8 cellular contexts compared by ENCODE assay signal in the genomic region with DNA sequence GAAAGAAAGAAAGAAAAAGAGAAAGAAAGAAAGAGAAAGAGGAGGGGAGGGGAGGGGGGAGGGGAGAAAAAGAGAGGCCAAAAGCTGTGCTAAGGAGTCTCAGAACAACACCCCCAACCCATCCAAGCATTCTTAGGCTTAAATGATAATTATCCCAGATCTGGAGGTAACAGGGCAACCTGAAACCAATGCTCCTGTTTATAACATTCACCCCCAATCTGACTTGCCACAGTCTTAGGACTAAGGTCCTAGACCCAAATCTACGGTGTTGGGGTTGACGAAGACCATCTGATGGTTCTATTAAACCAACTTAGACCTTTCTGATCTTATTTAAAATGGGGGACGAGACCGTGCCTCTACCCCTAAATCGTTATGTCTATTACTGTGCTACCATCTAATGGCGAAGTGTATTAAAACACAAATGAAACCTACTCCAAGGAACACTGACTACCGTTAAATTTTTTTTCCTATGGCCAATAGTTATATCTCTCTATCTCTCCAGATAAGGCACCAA.
DNase-seq lines count a peak whose midpoint lies in the region; ATAC-seq, FAIRE-seq and TF ChIP-seq lines count a peak whose summit lies in the region.

No MANE protein-coding gene starts in this region.

- H3K9me3 ChIP-seq in HEK293 (ENCODE audit: control insufficient read depth, insufficient read depth, low read depth, low read length) (no peaks in the 10 kb centered on the region), OCI-LY3 (ENCODE audit: insufficient read depth, low read length) (no peaks in the 10 kb centered on the region)

- H3K36me3 ChIP-seq in HEK293 (ENCODE audit: control insufficient read depth in 2 of 2, insufficient read depth in 1 of 2, low read length in 2 of 2): no peaks in the 10 kb centered on the region
- H3K36me3 ChIP-seq in OCI-LY3 (replicated peaks; ENCODE audit: low read depth, low read length): no peaks in the 10 kb centered on the region

- H3K79me2 ChIP-seq in OCI-LY3 (ENCODE audit: low read length): no peaks in the 10 kb centered on the region

- H3K4me1 ChIP-seq in HEK293 (ENCODE audit: control insufficient read depth, insufficient read depth, low read length) (no peaks in the 10 kb centered on the region), OCI-LY3 (ENCODE audit: low read length) (no peaks in the 10 kb centered on the region)

- TF ChIP-seq CTCF in AG09319 (IDR thresholded peaks at IDR 0.05; ENCODE audit: low read depth, low read length) (peak; percentile 36), HEK293 (tag by site-specific recombination; IDR thresholded peaks at IDR 0.05) (peak; percentile 82; the same call in 1 of the 2 replicates), OCI-LY3 (IDR thresholded peaks at IDR 0.05; ENCODE audit: low read depth, low read length) (peak; percentile 58)

- peak overlapping the region; percentile 30 for H3K4me3 ChIP-seq in HEK293 (ENCODE audit: low read depth, low read length)
- H3K4me3 ChIP-seq in OCI-LY3 (ENCODE audit: low read length): peak overlapping the region; percentile 51

- H3K9ac ChIP-seq in OCI-LY3 (ENCODE audit: low read length): no peak overlapping the region

- ATAC-seq in HG03460 (IDR thresholded peaks at IDR 0.05; ENCODE audit: unreplicated experiment): no peak
- ATAC-seq in GM21526 (IDR thresholded peaks at IDR 0.05; ENCODE audit: low FRiP score, unreplicated experiment): no peak

- FAIRE-seq in endometrium (lab: Jason Lieb, UNC): peak; percentile 67

- DNase-seq in AG09319 (ENCODE audit: extremely low read depth, low read depth) (peak; percentile 38), myocyte (ENCODE audit: low read depth) (peak; percentile 79), activated gamma-delta T cell (lab: John Stamatoyannopoulos, UW) (no peak)

- peak overlapping the region; percentile 86; the same call in 1 of the 2 replicates for H2AFZ ChIP-seq in OCI-LY3 (ENCODE audit: low read depth, low read length)

- peaks cover 30% of the 10 kb centered on the region for H3K27me3 ChIP-seq in OCI-LY3 (ENCODE audit: low read depth, low read length)

- CTCF ChIA-PET in HEK293 (lab: Yijun Ruan, JAX): interaction anchor here (0.7 to 2.0 kb wide), 11 partner anchors 8 to 811 kb away, joined by 3 to 7 read pairs (median 4); no protein-coding TSS in a partner anchor

- POLR2A ChIA-PET in HEK293 (lab: Yijun Ruan, JAX): interaction anchor here (2.1 kb wide), 1 partner anchor 118 kb away, joined by 8 read pairs; no protein-coding TSS in a partner anchor

- no peaks in the 10 kb centered on the region for H4K20me1 ChIP-seq in OCI-LY3 (ENCODE audit: insufficient read depth, low read length)

- no peak overlapping the region for H3K27ac ChIP-seq in HEK293 (ENCODE audit: extremely low read depth, low read depth, low read length)
- H3K27ac ChIP-seq in OCI-LY3 (ENCODE audit: low read length): no peak overlapping the region

- H3K4me2 ChIP-seq in OCI-LY3 (ENCODE audit: low read length): peak overlapping the region; percentile 56

TF ChIP-seq in HEK293, 187 proteins besides CTCF, POLR2A, EP300 and RAD21 (continues in another document):
- TF ChIP-seq ZNF670 (tag by site-specific recombination; IDR thresholded peaks at IDR 0.05; ENCODE audit: low read depth) (no peak), ZBTB8A (tag by site-specific recombination; IDR thresholded peaks at IDR 0.05) (no peak), ZNF654 (tag by site-specific recombination; IDR thresholded peaks at IDR 0.05; ENCODE audit: low read depth) (peak; percentile 93), ZFP69B (tag by site-specific recombination; IDR thresholded peaks at IDR 0.05) (0 out of 2 replicates have a peak, but pooled peaks have one; percentile 19), MZF1 (tag by site-specific recombination; IDR thresholded peaks at IDR 0.05; ENCODE audit: borderline replicate concordance) (peak; percentile 29; the same call in 1 of the 2 replicates), KLF1 (tag by site-specific recombination; IDR thresholded peaks at IDR 0.05) (0 out of 2 replicates have a peak, but pooled peaks have one; percentile 11), ZNF521 (tag by site-specific recombination; IDR thresholded peaks at IDR 0.05) (no peak), ZBTB48 (tag by site-specific recombination; IDR thresholded peaks at IDR 0.05) (0 out of 2 replicates have a peak, but pooled peaks have one; percentile 45), ZNF664 (tag by site-specific recombination; IDR thresholded peaks at IDR 0.05) (no peak), ZNF555 (tag by site-specific recombination; conservative IDR thresholded peaks at IDR 0.05) (no peak), ZXDB (tag by site-specific recombination; IDR thresholded peaks at IDR 0.05) (peak; percentile 49; the same call in 1 of the 2 replicates), ZFHX2 (tag by site-specific recombination; conservative IDR thresholded peaks at IDR 0.05) (no peak), ZNF223 (tag by site-specific recombination; IDR thresholded peaks at IDR 0.05) (no peak), ZNF660 (tag by site-specific recombination; IDR thresholded peaks at IDR 0.05) (0 out of 2 replicates have a peak, but pooled peaks have one; percentile 36), ZNF335 (tag by site-specific recombination; conservative IDR thresholded peaks at IDR 0.05) (peak; percentile 48), HOXD13 (CRISPR knock-in tag; IDR thresholded peaks at IDR 0.05; ENCODE audit: borderline replicate concordance) (no peak), SP3 (tag by site-specific recombination; IDR thresholded peaks at IDR 0.05) (0 out of 2 replicates have a peak, but pooled peaks have one; percentile 4), ZNF776 (tag by site-specific recombination; IDR thresholded peaks at IDR 0.05; ENCODE audit: borderline replicate concordance) (no peak), ZNF354C (tag by site-specific recombination; IDR thresholded peaks at IDR 0.05; ENCODE audit: borderline replicate concordance, low read depth) (no peak), SETDB1 (IDR thresholded peaks at IDR 0.05; ENCODE audit: insufficient read length, low read length) (no peak), ZNF548 (tag by site-specific recombination; IDR thresholded peaks at IDR 0.05) (no peak)
- TF ChIP-seq, protein P1, sequence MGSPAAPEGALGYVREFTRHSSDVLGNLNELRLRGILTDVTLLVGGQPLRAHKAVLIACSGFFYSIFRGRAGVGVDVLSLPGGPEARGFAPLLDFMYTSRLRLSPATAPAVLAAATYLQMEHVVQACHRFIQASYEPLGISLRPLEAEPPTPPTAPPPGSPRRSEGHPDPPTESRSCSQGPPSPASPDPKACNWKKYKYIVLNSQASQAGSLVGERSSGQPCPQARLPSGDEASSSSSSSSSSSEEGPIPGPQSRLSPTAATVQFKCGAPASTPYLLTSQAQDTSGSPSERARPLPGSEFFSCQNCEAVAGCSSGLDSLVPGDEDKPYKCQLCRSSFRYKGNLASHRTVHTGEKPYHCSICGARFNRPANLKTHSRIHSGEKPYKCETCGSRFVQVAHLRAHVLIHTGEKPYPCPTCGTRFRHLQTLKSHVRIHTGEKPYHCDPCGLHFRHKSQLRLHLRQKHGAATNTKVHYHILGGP (tag by site-specific recombination; IDR thresholded peaks at IDR 0.05): no peak
- TF ChIP-seq, protein P2, sequence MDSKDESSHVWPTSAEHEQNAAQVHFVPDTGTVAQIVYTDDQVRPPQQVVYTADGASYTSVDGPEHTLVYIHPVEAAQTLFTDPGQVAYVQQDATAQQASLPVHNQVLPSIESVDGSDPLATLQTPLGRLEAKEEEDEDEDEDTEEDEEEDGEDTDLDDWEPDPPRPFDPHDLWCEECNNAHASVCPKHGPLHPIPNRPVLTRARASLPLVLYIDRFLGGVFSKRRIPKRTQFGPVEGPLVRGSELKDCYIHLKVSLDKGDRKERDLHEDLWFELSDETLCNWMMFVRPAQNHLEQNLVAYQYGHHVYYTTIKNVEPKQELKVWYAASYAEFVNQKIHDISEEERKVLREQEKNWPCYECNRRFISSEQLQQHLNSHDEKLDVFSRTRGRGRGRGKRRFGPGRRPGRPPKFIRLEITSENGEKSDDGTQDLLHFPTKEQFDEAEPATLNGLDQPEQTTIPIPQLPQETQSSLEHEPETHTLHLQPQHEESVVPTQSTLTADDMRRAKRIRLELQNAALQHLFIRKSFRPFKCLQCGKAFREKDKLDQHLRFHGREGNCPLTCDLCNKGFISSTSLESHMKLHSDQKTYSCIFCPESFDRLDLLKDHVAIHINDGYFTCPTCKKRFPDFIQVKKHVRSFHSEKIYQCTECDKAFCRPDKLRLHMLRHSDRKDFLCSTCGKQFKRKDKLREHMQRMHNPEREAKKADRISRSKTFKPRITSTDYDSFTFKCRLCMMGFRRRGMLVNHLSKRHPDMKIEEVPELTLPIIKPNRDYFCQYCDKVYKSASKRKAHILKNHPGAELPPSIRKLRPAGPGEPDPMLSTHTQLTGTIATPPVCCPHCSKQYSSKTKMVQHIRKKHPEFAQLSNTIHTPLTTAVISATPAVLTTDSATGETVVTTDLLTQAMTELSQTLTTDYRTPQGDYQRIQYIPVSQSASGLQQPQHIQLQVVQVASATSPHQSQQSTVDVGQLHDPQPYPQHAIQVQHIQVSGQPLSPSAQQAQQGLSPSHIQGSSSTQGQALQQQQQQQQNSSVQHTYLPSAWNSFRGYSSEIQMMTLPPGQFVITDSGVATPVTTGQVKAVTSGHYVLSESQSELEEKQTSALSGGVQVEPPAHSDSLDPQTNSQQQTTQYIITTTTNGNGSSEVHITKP (tag by site-specific recombination; IDR thresholded peaks at IDR 0.05): peak; percentile 57
- TF ChIP-seq, protein P3, sequence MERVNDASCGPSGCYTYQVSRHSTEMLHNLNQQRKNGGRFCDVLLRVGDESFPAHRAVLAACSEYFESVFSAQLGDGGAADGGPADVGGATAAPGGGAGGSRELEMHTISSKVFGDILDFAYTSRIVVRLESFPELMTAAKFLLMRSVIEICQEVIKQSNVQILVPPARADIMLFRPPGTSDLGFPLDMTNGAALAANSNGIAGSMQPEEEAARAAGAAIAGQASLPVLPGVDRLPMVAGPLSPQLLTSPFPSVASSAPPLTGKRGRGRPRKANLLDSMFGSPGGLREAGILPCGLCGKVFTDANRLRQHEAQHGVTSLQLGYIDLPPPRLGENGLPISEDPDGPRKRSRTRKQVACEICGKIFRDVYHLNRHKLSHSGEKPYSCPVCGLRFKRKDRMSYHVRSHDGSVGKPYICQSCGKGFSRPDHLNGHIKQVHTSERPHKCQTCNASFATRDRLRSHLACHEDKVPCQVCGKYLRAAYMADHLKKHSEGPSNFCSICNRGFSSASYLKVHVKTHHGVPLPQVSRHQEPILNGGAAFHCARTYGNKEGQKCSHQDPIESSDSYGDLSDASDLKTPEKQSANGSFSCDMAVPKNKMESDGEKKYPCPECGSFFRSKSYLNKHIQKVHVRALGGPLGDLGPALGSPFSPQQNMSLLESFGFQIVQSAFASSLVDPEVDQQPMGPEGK (tag by site-specific recombination; IDR thresholded peaks at IDR 0.05): 0 out of 2 replicates have a peak, but pooled peaks have one; percentile 20
